Comparison of ENCODE assay signal across 9 cellular contexts in genomic region chr17:77332981-77333685, GRCh38.
A peak's percentile ranks its signal among the peaks of the same experiment; 100 is the strongest.
DNase-seq lines count a peak whose midpoint lies in the region; ATAC-seq, FAIRE-seq and TF ChIP-seq lines count a peak whose summit lies in the region.
"Had no signal": no experiment of that assay in that cellular context is flagged by ENCODE, and none has a peak within 500 bp of the region (broad histone marks: within the 10 kb centered on the region; RNA-seq: fewer than 3 reads in every experiment).

No MANE protein-coding gene starts in this region.

- ATAC-seq in activated naive CD8-positive, alpha-beta T cell treated with anti-CD3 and anti-CD28 coated beads, Interleukin-2, amount 10 ng/mL, durations not matched to agents 7 days and 5 days (ENCODE audit: low read depth), result no peak
- no peak for ATAC-seq in GM21423 (IDR thresholded peaks at IDR 0.05; ENCODE audit: unreplicated experiment)

- DNase-seq in BJ (ENCODE audit: low read depth) (peak; percentile 89), M059J (ENCODE audit: low read depth) (peak; percentile 89), mesenteric fat pad (ENCODE audit: low spot score) (peak; percentile 45), GM12892 (ENCODE audit: insufficient read length) (no peak), NCI-H1105 (lab: John Stamatoyannopoulos, UW) (no peak), WERI-Rb-1 (no peak)
- peak; percentile 18 for DNase-seq in activated naive CD8-positive, alpha-beta T cell treated with anti-CD3 and anti-CD28 coated beads, Interleukin-2, amount 10 ng/mL, durations not matched to agents 7 days and 5 days

- H3K9me3 ChIP-seq in WERI-Rb-1 (ENCODE audit: severe bottlenecking), result peaks cover 2% of the 10 kb centered on the region

- peaks cover 10% of the 10 kb centered on the region for H3K9me3 Mint-ChIP-seq in activated naive CD8-positive, alpha-beta T cell treated with anti-CD3 and anti-CD28 coated beads, Interleukin-2, amount 10 ng/mL, durations not matched to agents 7 days and 5 days

- no peaks in the 10 kb centered on the region for H3K27me3 ChIP-seq in BJ (ENCODE audit: control insufficient read depth, insufficient read depth, low read length)
- no peaks in the 10 kb centered on the region for H3K27me3 ChIP-seq in WERI-Rb-1 (ENCODE audit: insufficient read depth, low read depth, severe bottlenecking)

- peak overlapping the region; percentile 86 for H3K4me3 Mint-ChIP-seq in activated naive CD8-positive, alpha-beta T cell treated with anti-CD3 and anti-CD28 coated beads, Interleukin-2, amount 10 ng/mL, durations not matched to agents 7 days and 5 days

- no peak for TF ChIP-seq CTCF in BJ (IDR thresholded peaks at IDR 0.05; ENCODE audit: insufficient read depth, low read depth, low read length)
- no peak for TF ChIP-seq CTCF in WERI-Rb-1 (IDR thresholded peaks at IDR 0.05; ENCODE audit: low read depth, low read length)

- no peak overlapping the region for H3K27ac ChIP-seq in WERI-Rb-1

- H3K27me3 Mint-ChIP-seq in activated naive CD8-positive, alpha-beta T cell treated with anti-CD3 and anti-CD28 coated beads, Interleukin-2, amount 10 ng/mL, durations not matched to agents 7 days and 5 days, result no peaks in the 10 kb centered on the region

- peaks cover 8% of the 10 kb centered on the region for H3K36me3 Mint-ChIP-seq in activated naive CD8-positive, alpha-beta T cell treated with anti-CD3 and anti-CD28 coated beads, Interleukin-2, amount 10 ng/mL, durations not matched to agents 7 days and 5 days

- CTCF ChIA-PET in BJ (lab: Yijun Ruan, JAX), result interaction anchor here (0.5 to 1.7 kb wide), 3 partner anchors 13 to 1655 kb away, joined by 3 to 5 read pairs (median 4); no protein-coding TSS in a partner anchor

- peak overlapping the region; percentile 95 for H3K27ac Mint-ChIP-seq in activated naive CD8-positive, alpha-beta T cell treated with anti-CD3 and anti-CD28 coated beads, Interleukin-2, amount 10 ng/mL, durations not matched to agents 7 days and 5 days

- no peak for FAIRE-seq in GM12892 (lab: Jason Lieb, UNC)
- FAIRE-seq: colon had no signal

- H3K4me3 ChIP-seq in BJ (ENCODE audit: low read depth, low read length) (no peak overlapping the region), WERI-Rb-1 (ENCODE audit: low read depth, low read length) (no peak overlapping the region)

- H3K36me3 ChIP-seq in BJ (ENCODE audit: control insufficient read depth, insufficient read depth, low read length) (peaks cover 2% of the 10 kb centered on the region), WERI-Rb-1 (peaks cover 21% of the 10 kb centered on the region)

- H3K4me1 Mint-ChIP-seq in activated naive CD8-positive, alpha-beta T cell treated with anti-CD3 and anti-CD28 coated beads, Interleukin-2, amount 10 ng/mL, durations not matched to agents 7 days and 5 days, result peaks cover 28% of the 10 kb centered on the region

- no peak for TF ChIP-seq POLR2A in GM12892 (IDR thresholded peaks at IDR 0.05; ENCODE audit: low read depth, low read length)

- POLR2A ChIA-PET in BJ (lab: Charles Lee), result no interaction called here
- POLR2A ChIA-PET in activated naive CD8-positive, alpha-beta T cell treated with anti-CD3 and anti-CD28 coated beads, Interleukin-2, amount 10 ng/mL, durations not matched to agents 7 days and 5 days (lab: Charles Lee), result interaction anchor here (1.3 to 3.7 kb wide), 5 partner anchors 40 to 112 kb away, joined by 4 to 35 read pairs (median 12); no protein-coding TSS in a partner anchor

Comparison
In these comparisons a context has a peak if more than half of its experiments do, and no peak if none do; other contexts are left out.
1. DNase-seq: peak in BJ (single experiment), M059J (single experiment), activated naive CD8-positive, alpha-beta T cell treated with anti-CD3 and anti-CD28 coated beads, Interleukin-2, amount 10 ng/mL, durations not matched to agents 7 days and 5 days (single experiment) and mesenteric fat pad (single experiment); none in GM12892 (single experiment), NCI-H1105 (single experiment) and WERI-Rb-1 (single experiment).